ENCODE assay signal across 16 cellular contexts in the genomic region with DNA sequence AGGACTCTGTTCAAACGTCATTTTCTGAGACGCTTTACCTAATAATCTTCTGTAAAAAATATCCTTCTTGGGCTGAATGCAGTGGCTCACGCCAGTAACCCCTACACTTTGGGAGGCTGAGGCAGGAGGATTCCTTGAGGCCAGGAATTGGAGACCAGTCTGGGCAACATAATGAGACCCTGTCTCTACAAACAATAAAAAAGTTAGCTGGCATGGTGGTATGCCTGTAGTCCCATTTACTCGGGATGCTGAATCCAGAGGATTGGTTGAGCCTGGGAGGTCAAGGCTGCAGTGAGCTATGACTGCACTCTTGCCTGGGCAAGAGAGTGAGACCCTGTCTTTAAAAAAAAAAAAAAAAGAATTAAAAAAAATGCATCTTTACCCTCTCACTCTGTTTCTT. TPM values are rescaled to one million over a fixed set of nuclear protein-coding genes. Genes with fewer than 3 reads are reported as not detected.
DNase-seq lines count a peak whose midpoint lies in the region; ATAC-seq, FAIRE-seq and TF ChIP-seq lines count a peak whose summit lies in the region.
"Had no signal": no experiment of that assay in that cellular context is flagged by ENCODE, and none has a peak within 500 bp of the region (broad histone marks: within the 10 kb centered on the region; RNA-seq: fewer than 3 reads in every experiment).

No MANE protein-coding gene starts in this region.

- H3K27me3 ChIP-seq in Panc1 (ENCODE audit: control insufficient read depth, insufficient read depth, low read length): no peaks in the 10 kb centered on the region
- H3K27me3 ChIP-seq: pancreas had no signal

- no peak for ATAC-seq in Panc1
- ATAC-seq in central memory CD8-positive, alpha-beta T cell (replicated peaks; ENCODE audit: extremely low read depth, poor library complexity, severe bottlenecking): no peak
- ATAC-seq: A549, pancreas had no signal

- in situ Hi-C loops in Panc1 (cut with HindIII; ENCODE audit: low pct_unique_long_range_greater_than_20kb, low sequenced_read_pairs): no loop called here

- H3K4me3 Mint-ChIP-seq in activated CD4-positive, alpha-beta T cell treated with anti-CD3 and anti-CD28 coated beads, Interleukin-2, amount 10 ng/mL, durations not matched to agents 7 days and 5 days: peak overlapping the region; percentile 61
- peak overlapping the region; percentile 31 for H3K4me3 Mint-ChIP-seq in central memory CD8-positive, alpha-beta T cell
- H3K4me3 Mint-ChIP-seq in progenitor cell of endocrine pancreas (ENCODE audit: low read depth): no peak overlapping the region

- no peak for FAIRE-seq in GM12891 (lab: Jason Lieb, UNC)
- FAIRE-seq: A549, pancreas had no signal

- peaks cover 19% of the 10 kb centered on the region; the same call in 1 of the 2 replicates for H3K4me1 ChIP-seq in Panc1 (ENCODE audit: control insufficient read depth, insufficient read depth, low read length)

- H3K9me3 Mint-ChIP-seq in activated CD4-positive, alpha-beta T cell treated with anti-CD3 and anti-CD28 coated beads, Interleukin-2, amount 10 ng/mL, durations not matched to agents 7 days and 5 days: peaks cover 30% of the 10 kb centered on the region
- no peaks in the 10 kb centered on the region for H3K9me3 Mint-ChIP-seq in central memory CD8-positive, alpha-beta T cell
- H3K9me3 Mint-ChIP-seq in progenitor cell of endocrine pancreas (ENCODE audit: low read depth): peaks cover 9% of the 10 kb centered on the region

- intact Hi-C loops in Panc1 (cut with micrococcal nuclease; ENCODE audit: unreplicated experiment): no loop called here

- CTCF ChIA-PET in activated CD4-positive, alpha-beta T cell treated with anti-CD3 and anti-CD28 coated beads, Interleukin-2, amount 10 ng/mL, durations not matched to agents 7 days and 5 days (lab: Charles Lee): no interaction called here
- CTCF ChIA-PET in Panc1 (lab: Charles Lee) (no interaction called here), RWPE1 (lab: Yijun Ruan, JAX) (interaction anchor here (1.2 kb wide), 1 partner anchor 13 kb away, joined by 3 read pairs; no protein-coding TSS in a partner anchor)

- H3K9me3 ChIP-seq in Panc1 (ENCODE audit: control insufficient read depth, insufficient read depth, low read depth, low read length): peaks cover 8% of the 10 kb centered on the region; the same call in 1 of the 2 replicates
- H3K9me3 ChIP-seq: pancreas had no signal

- POLR2A ChIA-PET in activated CD4-positive, alpha-beta T cell treated with anti-CD3 and anti-CD28 coated beads, Interleukin-2, amount 10 ng/mL, durations not matched to agents 7 days and 5 days (lab: Charles Lee): no interaction called here
- POLR2A ChIA-PET in Panc1 (lab: Charles Lee): no interaction called here
- POLR2A ChIA-PET in RWPE1 (lab: Yijun Ruan, JAX; ENCODE audit: low non-redundant PET): no interaction called here

- H3K4me3 ChIP-seq in Panc1 (ENCODE audit: low read depth in 2 of 2, low read length in 2 of 2): no peak overlapping the region
- H3K4me3 ChIP-seq: A549, pancreas had no signal

- H3K36me3 Mint-ChIP-seq in activated CD4-positive, alpha-beta T cell treated with anti-CD3 and anti-CD28 coated beads, Interleukin-2, amount 10 ng/mL, durations not matched to agents 7 days and 5 days (ENCODE audit: low read depth): peaks cover 64% of the 10 kb centered on the region
- peaks cover 24% of the 10 kb centered on the region for H3K36me3 Mint-ChIP-seq in central memory CD8-positive, alpha-beta T cell (ENCODE audit: insufficient read depth)
- peaks cover 10% of the 10 kb centered on the region for H3K36me3 Mint-ChIP-seq in progenitor cell of endocrine pancreas (ENCODE audit: insufficient read depth)

- H3K4me1 Mint-ChIP-seq in activated CD4-positive, alpha-beta T cell treated with anti-CD3 and anti-CD28 coated beads, Interleukin-2, amount 10 ng/mL, durations not matched to agents 7 days and 5 days: peaks cover 65% of the 10 kb centered on the region
- H3K4me1 Mint-ChIP-seq in central memory CD8-positive, alpha-beta T cell: peaks cover 69% of the 10 kb centered on the region
- peaks cover 23% of the 10 kb centered on the region for H3K4me1 Mint-ChIP-seq in progenitor cell of endocrine pancreas (ENCODE audit: low read depth)

- peak overlapping the region; percentile 90 for H3K27ac Mint-ChIP-seq in activated CD4-positive, alpha-beta T cell treated with anti-CD3 and anti-CD28 coated beads, Interleukin-2, amount 10 ng/mL, durations not matched to agents 7 days and 5 days
- peak overlapping the region; percentile 61 for H3K27ac Mint-ChIP-seq in central memory CD8-positive, alpha-beta T cell (ENCODE audit: low read depth)
- H3K27ac Mint-ChIP-seq in progenitor cell of endocrine pancreas: peak overlapping the region; percentile 43

- no TSS peak for BruUV-seq in Panc1 (replicated peaks; lab: Mats Ljungman, UMichigan)

- H3K27ac ChIP-seq in Panc1 (ENCODE audit: low read length): peak overlapping the region; percentile 24; the same call in 1 of the 2 replicates
- no peak overlapping the region for H3K27ac ChIP-seq in RWPE1
- H3K27ac ChIP-seq: A549, C4-2B, pancreas had no signal

- no peaks in the 10 kb centered on the region for H3K27me3 Mint-ChIP-seq in activated CD4-positive, alpha-beta T cell treated with anti-CD3 and anti-CD28 coated beads, Interleukin-2, amount 10 ng/mL, durations not matched to agents 7 days and 5 days
- H3K27me3 Mint-ChIP-seq in central memory CD8-positive, alpha-beta T cell: no peaks in the 10 kb centered on the region
- H3K27me3 Mint-ChIP-seq in progenitor cell of endocrine pancreas: no peaks in the 10 kb centered on the region

- no peak for DNase-seq in activated CD4-positive, alpha-beta T cell treated with anti-CD3 and anti-CD28 coated beads, Interleukin-2, amount 10 ng/mL, durations not matched to agents 7 days and 5 days
- DNase-seq in activated CD4-positive, alpha-beta T cell treated with anti-CD3 and anti-CD28 coated beads for 48 hours: no peak
- DNase-seq in Panc1 (ENCODE audit: low read depth, low spot score) (no peak), progenitor cell of endocrine pancreas (ENCODE audit: low spot score, unreplicated experiment) (no peak), RWPE1 (ENCODE audit: low spot score) (no peak), GM12891 (ENCODE audit: insufficient read length, low spot score) (no peak)
- no peak for DNase-seq in central memory CD8-positive, alpha-beta T cell (ENCODE audit: low spot score in 2 of 2)
- DNase-seq in activated CD4-positive, alpha-beta T cell treated with anti-CD3 and anti-CD28 coated beads, Interleukin-2, amount 50 U/mL, for 1 hour: no peak
- DNase-seq: caudate nucleus, MV-4-11, NCI-H2029, NCI-H510A, pancreas, SIG-M5 had no signal

- no peak for TF ChIP-seq POLR2A in GM12891 (IDR thresholded peaks at IDR 0.05; ENCODE audit: low read depth, low read length)

- TF ChIP-seq CTCF in Panc1 (IDR thresholded peaks at IDR 0.05) (no peak), progenitor cell of endocrine pancreas (IDR thresholded peaks at IDR 0.05; ENCODE audit: unreplicated experiment) (no peak), RWPE1 (conservative IDR thresholded peaks at IDR 0.05; ENCODE audit: low read depth) (no peak)

- H3K36me3 ChIP-seq in Panc1 (ENCODE audit: control insufficient read depth, insufficient read depth, low read length): peaks cover 10% of the 10 kb centered on the region; the same call in 1 of the 2 replicates
- H3K36me3 ChIP-seq: pancreas had no signal

TF ChIP-seq in GM12891, 5 proteins besides CTCF, POLR2A, EP300 and RAD21:
- no peak for TF ChIP-seq PAX5 (IDR thresholded peaks at IDR 0.05; ENCODE audit: insufficient read depth, low read length, severe bottlenecking)
- TF ChIP-seq TAF1 (IDR thresholded peaks at IDR 0.05; ENCODE audit: low read depth, low read length): no peak
- TF ChIP-seq SPI1 (IDR thresholded peaks at IDR 0.05; ENCODE audit: low read depth, low read length): no peak
- TF ChIP-seq POLR2AphosphoS5 (IDR thresholded peaks at IDR 0.05; ENCODE audit: low read depth, low read length): no peak
- no peak for TF ChIP-seq POU2F2 (IDR thresholded peaks at IDR 0.05; ENCODE audit: low read depth, low read length)

RNA-seq across cellular contexts. Expression of gene STAM, which starts 5.1 kb away (rescaled TPM):
- 10 to 100 TPM; 16.6 to 23.8 TPM for total RNA-seq in activated CD4-positive, alpha-beta T cell treated with anti-CD3 and anti-CD28 coated beads, Interleukin-2, amount 10 ng/mL, durations not matched to agents 7 days and 5 days
- 18.9 TPM for total RNA-seq in Panc1 (2021; ENCODE audit: unreplicated experiment)
- polyA plus RNA-seq in Panc1 (2012; ENCODE audit: insufficient read length): 9.6 TPM
- 25.1 and 27.8 TPM in 2 replicates for total RNA-seq in progenitor cell of endocrine pancreas
- 7.3 TPM for polyA plus RNA-seq in GM12891 (2012; ENCODE audit: low read depth, missing spikeins)

RNA-seq across cellular contexts. Expression of gene HACD1, which starts 31.9 kb away (rescaled TPM):
- total RNA-seq in activated CD4-positive, alpha-beta T cell treated with anti-CD3 and anti-CD28 coated beads, Interleukin-2, amount 10 ng/mL, durations not matched to agents 7 days and 5 days: under 1 TPM; 0.47 to 0.69 TPM
- total RNA-seq in Panc1 (2021; ENCODE audit: unreplicated experiment): 53.1 TPM
- polyA plus RNA-seq in Panc1 (2012; ENCODE audit: insufficient read length): 31.1 TPM
- total RNA-seq in progenitor cell of endocrine pancreas: 14.3 and 15.9 TPM in 2 replicates
- polyA plus RNA-seq in GM12891 (2012; ENCODE audit: low read depth, missing spikeins): 0.13 TPM
